In genomic region chr16:81904320-81904719, GRCh38 we compare ENCODE assay signal across 30 cellular contexts.
"Had no signal": no experiment of that assay in that cellular context is flagged by ENCODE, and none has a peak within 500 bp of the region (broad histone marks: within the 10 kb centered on the region; RNA-seq: fewer than 3 reads in every experiment).

No MANE protein-coding gene starts in this region.

- H3K4me1 ChIP-seq: ascending aorta, breast epithelium, colonic mucosa had no signal

- H3K27me3 Mint-ChIP-seq: activated CD4-positive, alpha-beta memory T cell treated with anti-CD3 and anti-CD28 coated beads for 36 hours; activated CD4-positive, alpha-beta T cell treated with anti-CD3 and anti-CD28 coated beads, Interleukin-2, amount 10 ng/mL, durations not matched to agents 24 days and 14 days; activated CD8-positive, alpha-beta memory T cell treated with anti-CD3 and anti-CD28 coated beads, Interleukin-2, amount 10 ng/mL, durations not matched to agents 7 days and 5 days; activated naive CD4-positive, alpha-beta T cell treated with anti-CD3 and anti-CD28 coated beads, Interleukin-2, amount 10 ng/mL, durations not matched to agents 7 days and 5 days; activated naive CD8-positive, alpha-beta T cell treated with anti-CD3 and anti-CD28 coated beads, Interleukin-2, amount 10 ng/mL, durations not matched to agents 7 days and 5 days; activated T-cell treated with anti-CD3 and anti-CD28 coated beads, Interleukin-2, amount 50 U/mL, for 24 hours had no signal

- H3K27me3 ChIP-seq: ascending aorta, breast epithelium, cardiac muscle cell, colonic mucosa had no signal

- H3K27ac Mint-ChIP-seq: activated CD4-positive, alpha-beta memory T cell treated with anti-CD3 and anti-CD28 coated beads for 36 hours; activated CD4-positive, alpha-beta T cell treated with anti-CD3 and anti-CD28 coated beads for 36 hours; activated CD4-positive, alpha-beta T cell treated with anti-CD3 and anti-CD28 coated beads, Interleukin-2, amount 10 ng/mL, durations not matched to agents 24 days and 14 days; activated CD8-positive, alpha-beta memory T cell treated with anti-CD3 and anti-CD28 coated beads, Interleukin-2, amount 10 ng/mL, durations not matched to agents 7 days and 5 days; activated CD8-positive, alpha-beta T cell treated with anti-CD3 and anti-CD28 coated beads, Interleukin-2, amount 10 ng/mL, durations not matched to agents 7 days and 5 days; activated naive CD4-positive, alpha-beta T cell treated with anti-CD3 and anti-CD28 coated beads, Interleukin-2, amount 10 ng/mL, durations not matched to agents 7 days and 5 days; activated naive CD4-positive, alpha-beta T cell treated with anti-CD3 and anti-CD28 coated beads, Interleukin-2, amount 50 U/mL, for 72 hours; activated naive CD8-positive, alpha-beta T cell treated with anti-CD3 and anti-CD28 coated beads, Interleukin-2, amount 10 ng/mL, durations not matched to agents 7 days and 5 days; activated T-cell treated with anti-CD3 and anti-CD28 coated beads, Interleukin-2, amount 50 U/mL, for 24 hours; activated T-cell treated with anti-CD3 and anti-CD28 coated beads, Interleukin-2, amount 50 U/mL, for 72 hours; brain had no signal

- DNase-seq: activated CD4-positive, alpha-beta memory T cell treated with anti-CD3 and anti-CD28 coated beads for 36 hours; activated CD4-positive, alpha-beta T cell treated with anti-CD3 and anti-CD28 coated beads for 36 hours; activated CD4-positive, alpha-beta T cell treated with anti-CD3 and anti-CD28 coated beads, Interleukin-2, amount 10 ng/mL, durations not matched to agents 24 days and 14 days; activated CD4-positive, CD25-positive, alpha-beta regulatory T cell; activated CD4-positive, CD25-positive, alpha-beta regulatory T cell treated with anti-CD3 and anti-CD28 coated beads, Interleukin-2, amount 50 U/mL, for 72 hours; activated CD8-positive, alpha-beta memory T cell treated with anti-CD3 and anti-CD28 coated beads, Interleukin-2, amount 10 ng/mL, durations not matched to agents 7 days and 5 days; activated CD8-positive, alpha-beta memory T cell treated with anti-CD3 and anti-CD28 coated beads, Interleukin-2, amount 50 U/mL, for 48 hours; activated CD8-positive, alpha-beta T cell treated with anti-CD3 and anti-CD28 coated beads, Interleukin-2, amount 10 ng/mL, durations not matched to agents 7 days and 5 days; activated gamma-delta T cell; activated naive CD4-positive, alpha-beta T cell; activated naive CD4-positive, alpha-beta T cell treated with anti-CD3 and anti-CD28 coated beads, Interleukin-2, amount 10 ng/mL, durations not matched to agents 7 days and 5 days; activated naive CD8-positive, alpha-beta T cell treated with anti-CD3 and anti-CD28 coated beads, Interleukin-2, amount 10 ng/mL, durations not matched to agents 7 days and 5 days; activated T-cell treated with anti-CD3 and anti-CD28 coated beads for 4 hours; activated T-cell treated with anti-CD3 and anti-CD28 coated beads, Interleukin-2, amount 50 U/mL, for 24 hours; activated T-cell treated with anti-CD3 and anti-CD28 coated beads, Interleukin-2, amount 50 U/mL, for 72 hours; central memory CD4-positive, alpha-beta T cell; cerebellar nuclear complex; colonic mucosa; effector CD8-positive, alpha-beta T cell; foreskin fibroblast; head of caudate nucleus; T-helper 2 cell had no signal

- H3K36me3 ChIP-seq: ascending aorta, breast epithelium, cardiac muscle cell, colonic mucosa had no signal

- FAIRE-seq: endometrium, frontal cortex had no signal

- H3K4me1 Mint-ChIP-seq: activated CD4-positive, alpha-beta T cell treated with anti-CD3 and anti-CD28 coated beads for 36 hours; activated CD4-positive, alpha-beta T cell treated with anti-CD3 and anti-CD28 coated beads, Interleukin-2, amount 10 ng/mL, durations not matched to agents 24 days and 14 days; activated CD8-positive, alpha-beta memory T cell treated with anti-CD3 and anti-CD28 coated beads, Interleukin-2, amount 10 ng/mL, durations not matched to agents 7 days and 5 days; activated naive CD4-positive, alpha-beta T cell treated with anti-CD3 and anti-CD28 coated beads, Interleukin-2, amount 10 ng/mL, durations not matched to agents 7 days and 5 days; activated naive CD8-positive, alpha-beta T cell treated with anti-CD3 and anti-CD28 coated beads, Interleukin-2, amount 10 ng/mL, durations not matched to agents 7 days and 5 days; brain had no signal

- ATAC-seq: activated CD4-positive, alpha-beta T cell treated with anti-CD3 and anti-CD28 coated beads for 36 hours; activated CD8-positive, alpha-beta memory T cell treated with anti-CD3 and anti-CD28 coated beads, Interleukin-2, amount 10 ng/mL, durations not matched to agents 7 days and 5 days; activated CD8-positive, alpha-beta T cell treated with anti-CD3 and anti-CD28 coated beads, Interleukin-2, amount 10 ng/mL, durations not matched to agents 7 days and 5 days; activated naive CD4-positive, alpha-beta T cell treated with anti-CD3 and anti-CD28 coated beads, Interleukin-2, amount 50 U/mL, for 72 hours; activated T-cell treated with anti-CD3 and anti-CD28 coated beads, Interleukin-2, amount 50 U/mL, for 72 hours; esophagus mucosa had no signal

- H3K9me3 ChIP-seq: ascending aorta, breast epithelium, colonic mucosa had no signal

- H3K4me3 ChIP-seq: ascending aorta, breast epithelium, cardiac muscle cell, colonic mucosa had no signal

- H3K36me3 Mint-ChIP-seq: activated CD4-positive, alpha-beta memory T cell treated with anti-CD3 and anti-CD28 coated beads for 36 hours; activated naive CD4-positive, alpha-beta T cell treated with anti-CD3 and anti-CD28 coated beads, Interleukin-2, amount 10 ng/mL, durations not matched to agents 7 days and 5 days; activated naive CD8-positive, alpha-beta T cell treated with anti-CD3 and anti-CD28 coated beads, Interleukin-2, amount 10 ng/mL, durations not matched to agents 7 days and 5 days; brain had no signal

- H3K27ac ChIP-seq: ascending aorta, breast epithelium, cardiac muscle cell, colonic mucosa had no signal

- H3K4me3 Mint-ChIP-seq: activated CD4-positive, alpha-beta memory T cell treated with anti-CD3 and anti-CD28 coated beads for 36 hours; activated CD4-positive, alpha-beta T cell treated with anti-CD3 and anti-CD28 coated beads for 36 hours; activated CD4-positive, alpha-beta T cell treated with anti-CD3 and anti-CD28 coated beads, Interleukin-2, amount 10 ng/mL, durations not matched to agents 24 days and 14 days; activated CD8-positive, alpha-beta memory T cell treated with anti-CD3 and anti-CD28 coated beads, Interleukin-2, amount 10 ng/mL, durations not matched to agents 7 days and 5 days; activated CD8-positive, alpha-beta T cell treated with anti-CD3 and anti-CD28 coated beads, Interleukin-2, amount 10 ng/mL, durations not matched to agents 7 days and 5 days; activated naive CD4-positive, alpha-beta T cell treated with anti-CD3 and anti-CD28 coated beads, Interleukin-2, amount 10 ng/mL, durations not matched to agents 7 days and 5 days; activated naive CD8-positive, alpha-beta T cell treated with anti-CD3 and anti-CD28 coated beads, Interleukin-2, amount 10 ng/mL, durations not matched to agents 7 days and 5 days; activated T-cell treated with anti-CD3 and anti-CD28 coated beads, Interleukin-2, amount 50 U/mL, for 24 hours; activated T-cell treated with anti-CD3 and anti-CD28 coated beads, Interleukin-2, amount 50 U/mL, for 72 hours; brain had no signal

- H3K9me3 Mint-ChIP-seq: activated CD4-positive, alpha-beta T cell treated with anti-CD3 and anti-CD28 coated beads, Interleukin-2, amount 10 ng/mL, durations not matched to agents 24 days and 14 days had no signal
